10 cellular contexts compared by ENCODE assay signal in the genomic region with DNA sequence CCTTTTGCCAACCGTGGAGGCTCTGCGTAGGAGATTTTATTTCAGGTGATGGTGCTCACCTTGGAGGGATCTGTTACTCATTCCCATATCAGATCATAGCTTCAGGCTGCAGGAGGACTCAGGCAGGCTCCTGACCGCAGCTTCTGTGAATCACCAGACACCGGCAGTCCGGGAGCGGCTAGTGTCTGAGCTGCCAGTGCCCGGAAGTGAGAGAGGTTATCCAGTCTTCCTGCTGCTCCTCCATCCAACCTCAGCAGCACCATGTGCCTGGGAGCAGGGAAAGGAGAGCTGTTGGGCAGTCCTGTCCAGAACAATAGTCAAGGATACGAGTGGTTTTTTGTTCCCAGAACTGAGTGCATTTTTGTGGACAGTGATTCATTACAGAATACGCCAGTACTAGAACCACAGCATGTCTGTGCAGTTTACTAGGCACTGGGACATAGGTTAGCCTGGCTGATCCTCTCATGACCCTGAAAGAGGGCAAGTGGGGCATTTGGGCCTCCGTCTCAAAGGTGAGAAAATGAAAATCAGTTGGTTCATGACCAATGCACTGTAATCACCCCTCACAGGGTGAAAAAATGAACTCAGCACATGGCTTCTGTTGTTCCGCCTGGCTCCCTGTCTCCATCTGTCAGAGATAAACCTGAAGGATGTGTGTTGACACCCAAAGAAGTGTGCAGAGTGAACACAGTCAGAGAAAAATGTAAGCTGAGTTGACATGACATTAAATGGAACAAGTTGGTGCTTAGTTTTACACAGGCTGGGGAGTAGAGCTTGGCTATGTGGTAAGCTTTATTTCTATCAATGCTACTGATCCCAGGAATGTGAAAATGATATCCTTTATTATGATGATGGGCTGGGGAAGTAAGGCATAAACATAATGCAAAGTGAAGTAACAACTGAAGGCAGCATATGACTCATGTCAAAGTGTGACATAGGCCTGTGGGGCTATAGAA. TPM values are rescaled to one million over a fixed set of nuclear protein-coding genes. Genes with fewer than 3 reads are reported as not detected.
DNase-seq lines count a peak whose midpoint lies in the region; ATAC-seq, FAIRE-seq and TF ChIP-seq lines count a peak whose summit lies in the region.
"Had no signal": no experiment of that assay in that cellular context is flagged by ENCODE, and none has a peak within 500 bp of the region (broad histone marks: within the 10 kb centered on the region; RNA-seq: fewer than 3 reads in every experiment).

No MANE protein-coding gene starts in this region.

- TF ChIP-seq CTCF in PC-3 (conservative IDR thresholded peaks at IDR 0.05; ENCODE audit: low read depth, low read length), result no peak
- no peak for TF ChIP-seq CTCF in endothelial cell of umbilical vein (IDR thresholded peaks at IDR 0.05; ENCODE audit: extremely low read depth in 1 of 2, insufficient read depth in 1 of 2, low read depth in 1 of 2, low read length in 2 of 2)
- TF ChIP-seq CTCF in nephron (IDR thresholded peaks at IDR 0.05; ENCODE audit: unreplicated experiment in 3 of 3), result no peak

- H3K4me3 Mint-ChIP-seq in nephron, result no peak overlapping the region

- H3K9me3 Mint-ChIP-seq in nephron, result no peaks in the 10 kb centered on the region

- BruUV-seq in PC-3 (replicated peaks; lab: Mats Ljungman, UMichigan) (TSS peak; percentile 39), endothelial cell of umbilical vein (replicated peaks; lab: Mats Ljungman, UMichigan) (no TSS peak)

- H3K4me2 ChIP-seq in PC-3 (ENCODE audit: low read length), result peak overlapping the region; percentile 54
- H3K4me2 ChIP-seq in endothelial cell of umbilical vein (ENCODE audit: insufficient read depth, low read length), result no peak overlapping the region

- H3K36me3 Mint-ChIP-seq in nephron (ENCODE audit: low read depth), result no peaks in the 10 kb centered on the region

- no peak overlapping the region for H3K4me3 ChIP-seq in PC-3 (ENCODE audit: low read length)
- no peak overlapping the region for H3K4me3 ChIP-seq in endothelial cell of umbilical vein (replicated peaks in 1 of 3; ENCODE audit: insufficient read depth in 1 of 3, low read depth in 1 of 3, low read length in 3 of 3)

- POLR2A ChIA-PET in PC-3 (lab: Charles Lee; ENCODE audit: unreplicated experiment) (interaction anchor here (0.6 to 1.1 kb wide), 3 partner anchors 11 to 96 kb away, joined by 3 to 6 read pairs (median 5); a partner anchor contains a TSS), endothelial cell of umbilical vein (lab: Charles Lee) (no interaction called here)

- peaks cover 49% of the 10 kb centered on the region for H3K4me1 Mint-ChIP-seq in nephron

- H4K20me1 ChIP-seq in PC-3 (ENCODE audit: low read length), result no peaks in the 10 kb centered on the region
- H4K20me1 ChIP-seq in endothelial cell of umbilical vein (replicated peaks; ENCODE audit: control insufficient read depth, extremely low read depth, insufficient read depth, low read length), result no peaks in the 10 kb centered on the region

- H2AFZ ChIP-seq in PC-3 (ENCODE audit: low read length) (no peak overlapping the region), endothelial cell of umbilical vein (ENCODE audit: low read depth, low read length) (peak overlapping the region; percentile 9)

- dilution Hi-C loops in endothelial cell of umbilical vein (cut with MboI; ENCODE audit: extremely low pct_ligation_motif_present, low sequenced_read_pairs), result no loop called here

- H3F3A ChIP-seq in PC-3 (ENCODE audit: low read length, unreplicated experiment), result no peaks in the 10 kb centered on the region

- intact Hi-C loops in PC-3 (cut with micrococcal nuclease) (loop anchor here (5.0 kb wide), 1 partner anchor 43 kb away; no protein-coding TSS in a partner anchor), endothelial cell of umbilical vein (cut with micrococcal nuclease) (no loop called here)

- no peaks in the 10 kb centered on the region for H3K9me1 ChIP-seq in endothelial cell of umbilical vein (replicated peaks; ENCODE audit: control insufficient read depth, extremely low read depth, insufficient read depth, low read length)

- H3K79me2 ChIP-seq in PC-3 (ENCODE audit: low read length) (peaks cover 75% of the 10 kb centered on the region), endothelial cell of umbilical vein (ENCODE audit: control insufficient read depth, insufficient read depth, low read length) (no peaks in the 10 kb centered on the region)

- CTCF ChIA-PET in PC-3 (lab: Charles Lee) (interaction anchor here (0.6 to 1.5 kb wide), 2 partner anchors 11 to 12 kb away, joined by 3 to 7 read pairs; a partner anchor contains a TSS), endothelial cell of umbilical vein (lab: Charles Lee) (interaction anchor here (0.7 to 1.8 kb wide), 5 partner anchors 11 to 378 kb away, joined by 3 to 6 read pairs (median 5); no protein-coding TSS in a partner anchor)

- H3K27ac ChIP-seq in PC-3 (ENCODE audit: low read length), result peak overlapping the region; percentile 100
- peak overlapping the region; percentile 57 for H3K27ac ChIP-seq in endothelial cell of umbilical vein (ENCODE audit: insufficient read depth, low read depth, low read length)

- H3K36me3 ChIP-seq in PC-3 (ENCODE audit: low read depth, low read length), result no peaks in the 10 kb centered on the region
- no peaks in the 10 kb centered on the region for H3K36me3 ChIP-seq in endothelial cell of umbilical vein (ENCODE audit: control insufficient read depth in 2 of 2, extremely low read depth in 1 of 2, insufficient read depth in 2 of 2, low read length in 2 of 2)

- H3K4me1 ChIP-seq in PC-3 (ENCODE audit: insufficient read depth, low read length) (peaks cover 78% of the 10 kb centered on the region), endothelial cell of umbilical vein (ENCODE audit: control insufficient read depth, extremely low read depth, insufficient read depth, low read length) (peaks cover 10% of the 10 kb centered on the region)

- no peaks in the 10 kb centered on the region for H3K9me2 ChIP-seq in PC-3 (replicated peaks; ENCODE audit: low read length)

- DNase-seq in AG20443 (ENCODE audit: low spot score) (peak; percentile 91), PC-3 (peak; percentile 86), endothelial cell of umbilical vein (ENCODE audit: low read depth, low spot score) (peak; percentile 17), HuH-7 (ENCODE audit: low spot score) (no peak), SIG-M5 (lab: John Stamatoyannopoulos, UW) (no peak)
- no peak for DNase-seq in stimulated activated naive CD4-positive, alpha-beta T cell treated with Interleukin-2 at 50 U/mL for 16 hours (lab: John Stamatoyannopoulos, UW)
- DNase-seq: cortex of kidney, NCI-H345 had no signal

- H3K9ac ChIP-seq in PC-3 (ENCODE audit: low read length) (peak overlapping the region; percentile 79), endothelial cell of umbilical vein (replicated peaks; ENCODE audit: extremely low read depth, insufficient read depth, low read length) (no peak overlapping the region)

- ATAC-seq in PC-3 (peak; percentile 87), HG03354 (IDR thresholded peaks at IDR 0.05; ENCODE audit: poor library complexity, severe bottlenecking, unreplicated experiment) (no peak)

- H3K27ac Mint-ChIP-seq in nephron, result peak overlapping the region; percentile 41 to 51 (median 45)

- H3K27me3 ChIP-seq in PC-3 (ENCODE audit: low read length) (no peaks in the 10 kb centered on the region), endothelial cell of umbilical vein (ENCODE audit: control insufficient read depth in 2 of 2, insufficient read depth in 2 of 2, low read length in 2 of 2) (peaks cover 0 to 13% of the 10 kb centered on the region in 2 experiments)

- FAIRE-seq in endothelial cell of umbilical vein (lab: Jason Lieb, UNC), result peak; percentile 76

- H3K9me3 ChIP-seq in PC-3 (ENCODE audit: low read length) (no peaks in the 10 kb centered on the region), endothelial cell of umbilical vein (replicated peaks; ENCODE audit: control insufficient read depth, insufficient read depth, low read length) (no peaks in the 10 kb centered on the region)

- peaks cover 16% of the 10 kb centered on the region for H3K27me3 Mint-ChIP-seq in nephron (ENCODE audit: low read depth)

- no peak for TF ChIP-seq POLR2A in endothelial cell of umbilical vein (IDR thresholded peaks at IDR 0.05; ENCODE audit: low read depth, low read length)

TF ChIP-seq in endothelial cell of umbilical vein, 7 proteins besides CTCF, POLR2A, EP300 and RAD21:
- TF ChIP-seq POLR2AphosphoS5 (IDR thresholded peaks at IDR 0.05; ENCODE audit: insufficient read depth, low read depth, low read length), result no peak
- TF ChIP-seq JUN (IDR thresholded peaks at IDR 0.05; ENCODE audit: borderline replicate concordance, insufficient read depth, insufficient read length, low read depth), result no peak
- peak; percentile 88 for TF ChIP-seq FOS (IDR thresholded peaks at IDR 0.05; ENCODE audit: borderline replicate concordance, insufficient read depth, low read length)
- TF ChIP-seq GATA2 (IDR thresholded peaks at IDR 0.05; ENCODE audit: insufficient read depth, insufficient read length, low read depth, low read length), result peak; percentile 88
- TF ChIP-seq MYC (IDR thresholded peaks at IDR 0.05; ENCODE audit: low read depth, low read length), result no peak
- TF ChIP-seq, protein P1, sequence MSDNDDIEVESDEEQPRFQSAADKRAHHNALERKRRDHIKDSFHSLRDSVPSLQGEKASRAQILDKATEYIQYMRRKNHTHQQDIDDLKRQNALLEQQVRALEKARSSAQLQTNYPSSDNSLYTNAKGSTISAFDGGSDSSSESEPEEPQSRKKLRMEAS (IDR thresholded peaks at IDR 0.05; ENCODE audit: insufficient read depth, insufficient read length), result no peak

RNA-seq across cellular contexts. Expression of a gene that starts 12.2 kb away (rescaled TPM):
- total RNA-seq in PC-3 (2014; rRNA removed) (18.1 and 32.2 TPM in 2 replicates), endothelial cell of umbilical vein (0.58 and 1.5 TPM in 2 replicates)
- polyA plus RNA-seq in endothelial cell of umbilical vein, result 0.03 and 0.06 TPM in 2 replicates
- polyA plus RNA-seq in endothelial cell of umbilical vein (2011; cell fraction: cytosol; rRNA removed), result 0.04 TPM in 2 replicates
- 0.12 TPM in 1 of 2 replicates, not detected in the other for polyA plus RNA-seq in endothelial cell of umbilical vein (2011; cell fraction: nucleus; rRNA removed)
- 0.53 and 0.66 TPM in 2 replicates for polyA plus RNA-seq in endothelial cell of umbilical vein (2012)
- polyA minus RNA-seq in endothelial cell of umbilical vein, result 0.05 and 0.21 TPM in 2 replicates
- not detected for polyA minus RNA-seq in endothelial cell of umbilical vein (2011; cell fraction: cytosol; rRNA and poly(A)+ RNA removed)
- polyA minus RNA-seq in endothelial cell of umbilical vein (2011; cell fraction: nucleus; rRNA and poly(A)+ RNA removed), result 0.10 and 0.24 TPM in 2 replicates

Comparison
In these comparisons a context has a peak if more than half of its experiments do, and no peak if none do; other contexts are left out.
1. DNase-seq: peak in AG20443 (single experiment), PC-3 (single experiment) and endothelial cell of umbilical vein (single experiment); none in HuH-7 (single experiment), stimulated activated naive CD4-positive, alpha-beta T cell treated with Interleukin-2 at 50 U/mL for 16 hours (single experiment) and SIG-M5 (single experiment).